8 cellular contexts compared by ENCODE assay signal in the genomic region with DNA sequence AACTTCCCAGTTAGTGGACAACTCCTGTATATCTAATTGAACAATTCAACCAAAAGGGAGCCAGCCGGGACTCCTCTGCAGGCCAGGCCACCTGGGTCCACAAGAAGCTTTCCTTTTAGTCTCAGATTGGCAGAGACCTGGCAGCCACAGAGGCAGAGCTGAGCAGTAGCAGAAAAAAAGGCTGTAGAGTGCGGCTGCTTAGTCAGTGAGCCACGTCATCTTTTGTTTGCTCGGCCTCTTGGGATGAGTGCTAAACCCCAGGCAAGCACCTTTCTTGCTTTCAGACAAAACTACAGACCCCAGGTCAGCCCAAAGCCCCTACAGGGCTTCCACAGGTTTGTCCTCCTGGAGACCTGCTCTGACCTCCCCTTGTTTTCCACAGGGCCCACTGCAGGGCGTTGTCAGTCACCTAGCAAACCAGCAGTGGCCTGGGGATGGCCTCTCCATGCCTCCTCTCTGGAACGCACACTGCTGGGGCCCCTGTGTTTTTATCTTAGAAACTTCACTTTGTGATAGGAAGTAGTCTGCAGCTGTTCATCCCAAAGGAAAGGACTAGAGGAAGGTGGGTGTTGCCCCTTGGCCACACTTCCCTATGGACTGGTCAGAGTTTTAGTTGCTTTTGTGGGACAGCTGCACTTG. TPM values are rescaled to one million over a fixed set of nuclear protein-coding genes. Genes with fewer than 3 reads are reported as not detected.
A peak's percentile ranks its signal among the peaks of the same experiment; 100 is the strongest.
DNase-seq lines count a peak whose midpoint lies in the region; ATAC-seq lines count a peak whose summit lies in the region.

No MANE protein-coding gene starts in this region.

- ATAC-seq in GM21515 (IDR thresholded peaks at IDR 0.05; ENCODE audit: unreplicated experiment) (no peak), GM21390 (IDR thresholded peaks at IDR 0.05; ENCODE audit: unreplicated experiment) (no peak)

- H3K4me3 ChIP-seq in iPS-15b (ENCODE audit: low read depth, low read length) (no peak overlapping the region), subcutaneous abdominal adipose tissue (ENCODE audit: low read depth in 1 of 5, low read length in 5 of 5) (no peak overlapping the region)

- peaks cover 56% of the 10 kb centered on the region for H3K4me1 ChIP-seq in iPS-15b (ENCODE audit: control insufficient read depth, insufficient read depth, low read length)
- H3K4me1 ChIP-seq in subcutaneous abdominal adipose tissue (ENCODE audit: control insufficient read depth in 5 of 5, insufficient read depth in 5 of 5, low read length in 5 of 5), result peaks cover 19 to 70% (median 54%) of the 10 kb centered on the region in 5 donors

- H3K27ac ChIP-seq in subcutaneous abdominal adipose tissue (ENCODE audit: low read depth, low read length), result peak overlapping the region; percentile 22

- DNase-seq in HT1080 (ENCODE audit: low read depth) (peak; percentile 90), amniotic stem cell (lab: John Stamatoyannopoulos, UW) (peak; percentile 66)
- DNase-seq in activated naive CD4-positive, alpha-beta T cell treated with Interleukin-2 at 50 U/mL for 16 hours, result no peak
- DNase-seq in activated CD4-positive, alpha-beta T cell treated with anti-CD3 and anti-CD28 coated beads, Interleukin-2, amount 50 U/mL, for 1 hour, result no peak

- H3K9me3 ChIP-seq in iPS-15b (ENCODE audit: control insufficient read depth, insufficient read depth, low read length) (no peaks in the 10 kb centered on the region), subcutaneous abdominal adipose tissue (ENCODE audit: control insufficient read depth in 5 of 5, low read length in 5 of 5) (no peaks in the 10 kb centered on the region)

- peak overlapping the region; percentile 18 for H3K9ac ChIP-seq in iPS-15b (ENCODE audit: low read depth, low read length)
- H3K9ac ChIP-seq in subcutaneous abdominal adipose tissue (ENCODE audit: low read length in 5 of 5), result peak overlapping the region in 1 of 5 donors; percentile 38

- H3K36me3 ChIP-seq in iPS-15b (ENCODE audit: control insufficient read depth, insufficient read depth, low read length) (peaks cover 2% of the 10 kb centered on the region), subcutaneous abdominal adipose tissue (ENCODE audit: control insufficient read depth in 5 of 5, insufficient read depth in 5 of 5, low read length in 5 of 5) (peaks cover 0 to 15% (median 10%) of the 10 kb centered on the region in 5 donors)

- H3K27me3 ChIP-seq in iPS-15b (ENCODE audit: control insufficient read depth, insufficient read depth, low read length) (no peaks in the 10 kb centered on the region), subcutaneous abdominal adipose tissue (ENCODE audit: control insufficient read depth in 5 of 5, insufficient read depth in 4 of 5, low read length in 5 of 5) (no peaks in the 10 kb centered on the region)

RNA-seq across cellular contexts. Expression of gene SHB, which starts 49.9 kb away (rescaled TPM):
- 31.9 and 42.8 TPM in 2 replicates for total RNA-seq in HT1080 (2014; rRNA removed; shearing (Covaris generic))
- 38.7 and 41.0 TPM in 2 replicates for polyA plus RNA-seq in HT1080 (2015; cell fraction: cytosol; rRNA removed)
- polyA plus RNA-seq in HT1080 (2015; cell fraction: nucleus; rRNA removed), result 27.9 and 30.9 TPM in 2 replicates

Comparison
In these comparisons a context has a peak if more than half of its experiments do, and no peak if none do; other contexts are left out.
1. DNase-seq: peak in HT1080 (single experiment) and amniotic stem cell (single experiment); none in activated naive CD4-positive, alpha-beta T cell treated with Interleukin-2 at 50 U/mL for 16 hours (single experiment) and activated CD4-positive, alpha-beta T cell treated with anti-CD3 and anti-CD28 coated beads, Interleukin-2, amount 50 U/mL, for 1 hour (single experiment).